In genomic region chr5:92470770-92471169, GRCh38 we compare ENCODE assay signal across 27 cellular contexts.
DNase-seq lines count a peak whose midpoint lies in the region; ATAC-seq, FAIRE-seq and TF ChIP-seq lines count a peak whose summit lies in the region.
"Had no signal": no experiment of that assay in that cellular context is flagged by ENCODE, and none has a peak within 500 bp of the region (broad histone marks: within the 10 kb centered on the region; RNA-seq: fewer than 3 reads in every experiment).

No MANE protein-coding gene starts in this region.

- H3K9ac ChIP-seq in HCT116 (ENCODE audit: low read length): no peak overlapping the region
- H3K9ac ChIP-seq in GM12878 (ENCODE audit: control insufficient read depth, insufficient read depth, low read length): no peak overlapping the region
- no peak overlapping the region for H3K9ac ChIP-seq in neural progenitor cell

- SMC1A ChIA-PET in GM12878 (lab: Charles Lee; ENCODE audit: uncharacterized antibody, unreplicated experiment): interaction anchor here (0.8 to 2.4 kb wide), 8 partner anchors 10 to 163 kb away, joined by 3 to 12 read pairs (median 4); no protein-coding TSS in a partner anchor

- H3K4me1 ChIP-seq in HCT116 (ENCODE audit: control insufficient read depth in 1 of 2, insufficient read depth in 2 of 2, low read length in 2 of 2) (no peaks in the 10 kb centered on the region), GM12878 (ENCODE audit: control insufficient read depth, insufficient read depth, low read length) (no peaks in the 10 kb centered on the region), neural progenitor cell (no peaks in the 10 kb centered on the region)
- H3K4me1 ChIP-seq: breast epithelium, left ventricle myocardium inferior had no signal

- H3K79me2 ChIP-seq in HCT116 (ENCODE audit: insufficient read depth, low read length) (no peaks in the 10 kb centered on the region), GM12878 (ENCODE audit: control insufficient read depth, insufficient read depth, low read length) (no peaks in the 10 kb centered on the region), neural progenitor cell (ENCODE audit: low read depth) (no peaks in the 10 kb centered on the region)

- TF ChIP-seq EP300 in GM12878 (IDR thresholded peaks at IDR 0.05; ENCODE audit: borderline replicate concordance in 1 of 2, control insufficient read depth in 1 of 2, low read depth in 2 of 2, low read length in 2 of 2): no peak

- H3K36me3 Mint-ChIP-seq in neural progenitor cell: no peaks in the 10 kb centered on the region

- in situ Hi-C loops in GM12878 (cut with MboI): no loop called here

- H3F3A ChIP-seq in neural progenitor cell (ENCODE audit: low read depth): no peaks in the 10 kb centered on the region

- H4K20me1 ChIP-seq in HCT116 (ENCODE audit: insufficient read depth) (no peaks in the 10 kb centered on the region), GM12878 (ENCODE audit: control insufficient read depth, insufficient read depth) (no peaks in the 10 kb centered on the region), neural progenitor cell (ENCODE audit: low read depth) (no peaks in the 10 kb centered on the region)

- H3K36me3 ChIP-seq in HCT116 (ENCODE audit: control insufficient read depth in 1 of 2, insufficient read depth in 2 of 2, low read length in 2 of 2): no peaks in the 10 kb centered on the region
- no peaks in the 10 kb centered on the region for H3K36me3 ChIP-seq in GM12878 (ENCODE audit: control insufficient read depth in 2 of 2, insufficient read depth in 2 of 2, low read length in 1 of 2)
- H3K36me3 ChIP-seq in neural progenitor cell: no peaks in the 10 kb centered on the region
- H3K36me3 ChIP-seq: breast epithelium, left ventricle myocardium inferior had no signal

- no peak for TF ChIP-seq POLR2A in HCT116 (IDR thresholded peaks at IDR 0.05; ENCODE audit: borderline replicate concordance, extremely low read depth, insufficient read depth, insufficient read length)
- TF ChIP-seq POLR2A in GM12878 (IDR thresholded peaks at IDR 0.05; ENCODE audit: low read depth, low read length): no peak

- POLR2A ChIA-PET in HCT116 (lab: Charles Lee): no interaction called here
- POLR2A ChIA-PET in GM12878 (lab: Charles Lee): no interaction called here

- H3K4me3 Mint-ChIP-seq in neural progenitor cell: no peak overlapping the region
- H3K4me3 Mint-ChIP-seq: B cell, HFFc6, nephron had no signal

- H3K9me2 ChIP-seq in HCT116 (ENCODE audit: insufficient read depth): no peaks in the 10 kb centered on the region

- DNase-seq in DMS 273 (lab: John Stamatoyannopoulos, UW; ENCODE audit: unreplicated experiment): peak; percentile 5
- no peak for DNase-seq in DMS 273 treated with DMSO at 0.1 percent for 48 hours (lab: John Stamatoyannopoulos, UW)
- no peak for DNase-seq in HCT116 (ENCODE audit: low read depth, low spot score)
- no peak for DNase-seq in GM12878 (ENCODE audit: low read depth, low spot score)
- no peak for DNase-seq in neural progenitor cell (ENCODE audit: low spot score)
- no peak for DNase-seq in foreskin melanocyte
- DNase-seq in cerebellar cortex (ENCODE audit: low spot score): no peak
- DNase-seq: 8988T; activated CD4-positive, alpha-beta T cell treated with anti-CD3 and anti-CD28 coated beads, Interleukin-2, amount 50 U/mL, for 48 hours; activated gamma-delta T cell treated with Interleukin-2 at 50 U/mL for 16 hours; COR-L47; dorsolateral prefrontal cortex; HFFc6; left ventricle myocardium inferior; NCI-H1048; NCI-H2029 treated with DMSO at 0.1 percent for 48 hours; NCI-H446; NK-92 treated with Interleukin-12 subunit alpha and Interleukin-12 subunit beta, amount 100 ng/mL, for 24 hours; posterior cingulate gyrus; RPMI8226; T-helper 2 cell had no signal

- no peaks in the 10 kb centered on the region for H3K4me1 Mint-ChIP-seq in neural progenitor cell
- H3K4me1 Mint-ChIP-seq: B cell had no signal

- H3K27ac ChIP-seq in HCT116 (ENCODE audit: low read depth, low read length) (no peak overlapping the region), GM12878 (ENCODE audit: control insufficient read depth, insufficient read depth) (no peak overlapping the region), neural progenitor cell (no peak overlapping the region)
- H3K27ac ChIP-seq: breast epithelium, dorsolateral prefrontal cortex, left ventricle myocardium inferior, SK-N-MC had no signal

- no peak for FAIRE-seq in GM12878 (lab: Jason Lieb, UNC)
- FAIRE-seq: K562 had no signal

- H3K27me3 ChIP-seq in HCT116 (ENCODE audit: insufficient read depth, low read length): no peaks in the 10 kb centered on the region
- no peaks in the 10 kb centered on the region for H3K27me3 ChIP-seq in GM12878 (replicated peaks in 1 of 2; ENCODE audit: control insufficient read depth in 2 of 2, insufficient read depth in 2 of 2, low read length in 1 of 2)
- H3K27me3 ChIP-seq in neural progenitor cell: no peaks in the 10 kb centered on the region
- H3K27me3 ChIP-seq: breast epithelium, dorsolateral prefrontal cortex had no signal

- peaks cover 7% of the 10 kb centered on the region for H3K9me3 Mint-ChIP-seq in neural progenitor cell

- TF ChIP-seq CTCF in HCT116 (IDR thresholded peaks at IDR 0.05 in 2 of 3, conservative IDR thresholded peaks at IDR 0.05 in 1 of 3; ENCODE audit: borderline replicate concordance in 1 of 3, insufficient read depth in 1 of 3, low read depth in 2 of 3, low read length in 2 of 3) (peak in 2 of 3 experiments; percentile 21 to 33; a peak in 1 of 6 replicates), GM12878 (IDR thresholded peaks at IDR 0.05 in 2 of 3, conservative IDR thresholded peaks at IDR 0.05 in 1 of 3; ENCODE audit: control insufficient read depth in 2 of 3, extremely low read depth in 1 of 3, insufficient read depth in 1 of 3, low read depth in 3 of 3, low read length in 3 of 3) (peak; percentile 15 to 44 (median 20); a peak in 3 of 6 replicates), neural progenitor cell (IDR thresholded peaks at IDR 0.05) (peak; percentile 34)

- RAD21 ChIA-PET in HCT116 (lab: Charles Lee; ENCODE audit: low non-redundant PET in 1 of 2, low total read pairs in 2 of 2, uncharacterized antibody in 2 of 2, unreplicated experiment in 2 of 2): no interaction called here
- RAD21 ChIA-PET in GM12878 (lab: Charles Lee; ENCODE audit: unreplicated experiment): interaction anchor here (1.1 to 1.2 kb wide), 3 partner anchors 134 to 162 kb away, joined by 3 to 4 read pairs (median 3); no protein-coding TSS in a partner anchor

- CTCF ChIA-PET in HCT116 (lab: Charles Lee): no interaction called here
- CTCF ChIA-PET in GM12878 (lab: Yijun Ruan, JAX): interaction anchor here (0.5 to 2.9 kb wide), 13 partner anchors 9 to 163 kb away, joined by 3 to 17 read pairs (median 4); no protein-coding TSS in a partner anchor

- ATAC-seq in HCT116 (no peak), GM12878 (peak; percentile 45; the same call in 2 of the 3 replicates), HG03520 (IDR thresholded peaks at IDR 0.05; ENCODE audit: unreplicated experiment) (no peak)
- ATAC-seq: K562 had no signal

- TF ChIP-seq RAD21 in HCT116 (IDR thresholded peaks at IDR 0.05; ENCODE audit: low read depth) (no peak), GM12878 (IDR thresholded peaks at IDR 0.05; ENCODE audit: insufficient read depth, low read depth, low read length) (peak; percentile 52)

- H3K9me3 ChIP-seq in HCT116 (ENCODE audit: control insufficient read depth in 1 of 2, insufficient read depth in 1 of 2, low read depth in 1 of 2, low read length in 2 of 2) (peaks cover 4 to 7% of the 10 kb centered on the region in 2 experiments; a peak in 1 of 4 replicates), GM12878 (replicated peaks; ENCODE audit: control insufficient read depth, insufficient read depth, low read length) (no peaks in the 10 kb centered on the region; the same call in 1 of the 3 replicates), neural progenitor cell (ENCODE audit: low read depth) (peaks cover 7% of the 10 kb centered on the region)

- H3K27me3 Mint-ChIP-seq in neural progenitor cell (ENCODE audit: insufficient read depth, low read depth): peaks cover 2% of the 10 kb centered on the region
- H3K27me3 Mint-ChIP-seq: B cell had no signal

- intact Hi-C loops in HCT116 (cut with micrococcal nuclease): no loop called here
- intact Hi-C loops in GM12878 (cut with micrococcal nuclease; ENCODE audit: unreplicated experiment): loop anchor here (2.0 kb wide), 1 partner anchor 162 kb away; no protein-coding TSS in a partner anchor

- H3K4me2 ChIP-seq in HCT116 (ENCODE audit: low read length) (no peak overlapping the region), GM12878 (ENCODE audit: control insufficient read depth, insufficient read depth) (no peak overlapping the region), neural progenitor cell (no peak overlapping the region)

- H2AFZ ChIP-seq in HCT116 (ENCODE audit: low read depth, low read length, poor library complexity, severe bottlenecking) (no peak overlapping the region), GM12878 (ENCODE audit: control insufficient read depth, low read depth, low read length) (no peak overlapping the region), neural progenitor cell (replicated peaks) (no peak overlapping the region)

- no TSS peak for BruUV-seq in HCT116 (replicated peaks; lab: Mats Ljungman, UMichigan)
- no TSS peak for BruUV-seq in GM12878 (replicated peaks; lab: Mats Ljungman, UMichigan)

- H3K4me3 ChIP-seq in HCT116 (replicated peaks in 1 of 2; ENCODE audit: low read depth in 1 of 2, low read length in 2 of 2) (no peak overlapping the region), GM12878 (no peak overlapping the region), neural progenitor cell (no peak overlapping the region)
- H3K4me3 ChIP-seq: breast epithelium, dorsolateral prefrontal cortex, K562, left ventricle myocardium inferior, SK-N-MC had no signal

- no peak overlapping the region for H3K27ac Mint-ChIP-seq in neural progenitor cell
- H3K27ac Mint-ChIP-seq: B cell, HFFc6 had no signal

TF ChIP-seq in HCT116, 20 proteins besides CTCF, POLR2A, EP300 and RAD21 (continues in another document):
- TF ChIP-seq MAX (IDR thresholded peaks at IDR 0.05) (no peak), ATF3 (IDR thresholded peaks at IDR 0.05) (no peak), CBX3 (IDR thresholded peaks at IDR 0.05; ENCODE audit: low read depth) (no peak)

TF ChIP-seq in GM12878, 131 proteins besides CTCF, POLR2A, EP300 and RAD21 (continues in another document):
- TF ChIP-seq MLLT1 (IDR thresholded peaks at IDR 0.05): no peak
- no peak for TF ChIP-seq MYC (IDR thresholded peaks at IDR 0.05; ENCODE audit: insufficient read depth, insufficient read length, insufficient replicate concordance, low read length, severe bottlenecking)
- no peak for TF ChIP-seq KDM1A (IDR thresholded peaks at IDR 0.05; ENCODE audit: borderline replicate concordance)
